32 cellular contexts compared by ENCODE assay signal in genomic region chr18:74092922-74093321, GRCh38.
"Had no signal": no experiment of that assay in that cellular context is flagged by ENCODE, and none has a peak within 500 bp of the region (broad histone marks: within the 10 kb centered on the region; RNA-seq: fewer than 3 reads in every experiment).

No MANE protein-coding gene starts in this region.

- FAIRE-seq: astrocyte, TTC549 had no signal

- H3K27me3 ChIP-seq: adrenal gland, body of pancreas, brain microvascular endothelial cell, breast epithelium had no signal

- H3K4me3 ChIP-seq: adrenal gland, body of pancreas, breast epithelium had no signal

- H3K4me1 ChIP-seq: adrenal gland, body of pancreas, breast epithelium had no signal

- ATAC-seq: activated T-cell treated with anti-CD3 and anti-CD28 coated beads, Interleukin-2, amount 50 U/mL, for 4 hours; activated T-cell treated with anti-CD3 and anti-CD28 coated beads, Interleukin-2, amount 50 U/mL, for 72 hours; activated T-helper 17 cell treated with anti-CD3 and anti-CD28 coated beads, Interleukin-2, amount 50 U/mL, for 72 hours; body of pancreas had no signal

- H3K36me3 ChIP-seq: adrenal gland, brain microvascular endothelial cell, breast epithelium had no signal

- DNase-seq: activated B cell treated with CpG ODN at 0.5 μM for 24 hours; activated CD4-positive, alpha-beta memory T cell treated with anti-CD3 and anti-CD28 coated beads for 36 hours; activated CD4-positive, alpha-beta T cell treated with anti-CD3 and anti-CD28 coated beads for 4 hours; activated CD4-positive, alpha-beta T cell treated with anti-CD3 and anti-CD28 coated beads, Interleukin-2, amount 10 ng/mL, durations not matched to agents 24 days and 14 days; activated CD4-positive, alpha-beta T cell treated with anti-CD3 and anti-CD28 coated beads, Interleukin-2, amount 50 U/mL, for 1 hour; activated CD4-positive, alpha-beta T cell treated with anti-CD3 and anti-CD28 coated beads, Interleukin-2, amount 50 U/mL, for 4 hours; activated CD4-positive, CD25-positive, alpha-beta regulatory T cell treated with anti-CD3 and anti-CD28 coated beads, Interleukin-2, amount 50 U/mL, for 72 hours; activated CD8-positive, alpha-beta memory T cell treated with anti-CD3 and anti-CD28 coated beads, Interleukin-2, amount 50 U/mL, for 4 hours; activated CD8-positive, alpha-beta T cell treated with anti-CD3 and anti-CD28 coated beads for 36 hours; activated effector memory CD4-positive, alpha-beta T cell treated with anti-CD3 and anti-CD28 coated beads, Interleukin-2, amount 50 U/mL, for 16 hours; activated gamma-delta T cell treated with Interleukin-2 at 50 U/mL for 16 hours; activated naive CD4-positive, alpha-beta T cell; activated naive CD4-positive, alpha-beta T cell treated with anti-CD3 and anti-CD28 coated beads for 36 hours; activated naive CD4-positive, alpha-beta T cell treated with anti-CD3 and anti-CD28 coated beads, Interleukin-2, amount 50 U/mL, for 16 hours; activated naive CD8-positive, alpha-beta T cell treated with anti-CD3 and anti-CD28 coated beads for 36 hours; activated T-cell treated with anti-CD3 and anti-CD28 coated beads for 4 hours; activated T-cell treated with anti-CD3 and anti-CD28 coated beads, Interleukin-2, amount 50 U/mL, for 1 hour; activated T-cell treated with anti-CD3 and anti-CD28 coated beads, Interleukin-2, amount 50 U/mL, for 4 hours; activated T-cell treated with anti-CD3 and anti-CD28 coated beads, Interleukin-2, amount 50 U/mL, for 72 hours; adrenal gland; amniotic stem cell; body of pancreas; brain microvascular endothelial cell; central memory CD4-positive, alpha-beta T cell; T-helper 1 cell; T-helper 2 cell; T-helper 9 cell had no signal

- H3K9me3 ChIP-seq: adrenal gland, body of pancreas had no signal

- H3K27ac ChIP-seq: adrenal gland, body of pancreas, brain microvascular endothelial cell, breast epithelium, VCaP had no signal
